1 cellular context compared by ENCODE assay signal in genomic region chr20:63574829-63575720, GRCh38.
TF ChIP-seq lines count a peak whose summit lies in the region.

No MANE protein-coding gene starts in this region.

TF ChIP-seq in SK-N-SH treated with all-trans-retinoic acid at 6 μM for 48 hours, 23 proteins besides CTCF, POLR2A, EP300 and RAD21 (continued from another document):
- TF ChIP-seq, protein P1, sequence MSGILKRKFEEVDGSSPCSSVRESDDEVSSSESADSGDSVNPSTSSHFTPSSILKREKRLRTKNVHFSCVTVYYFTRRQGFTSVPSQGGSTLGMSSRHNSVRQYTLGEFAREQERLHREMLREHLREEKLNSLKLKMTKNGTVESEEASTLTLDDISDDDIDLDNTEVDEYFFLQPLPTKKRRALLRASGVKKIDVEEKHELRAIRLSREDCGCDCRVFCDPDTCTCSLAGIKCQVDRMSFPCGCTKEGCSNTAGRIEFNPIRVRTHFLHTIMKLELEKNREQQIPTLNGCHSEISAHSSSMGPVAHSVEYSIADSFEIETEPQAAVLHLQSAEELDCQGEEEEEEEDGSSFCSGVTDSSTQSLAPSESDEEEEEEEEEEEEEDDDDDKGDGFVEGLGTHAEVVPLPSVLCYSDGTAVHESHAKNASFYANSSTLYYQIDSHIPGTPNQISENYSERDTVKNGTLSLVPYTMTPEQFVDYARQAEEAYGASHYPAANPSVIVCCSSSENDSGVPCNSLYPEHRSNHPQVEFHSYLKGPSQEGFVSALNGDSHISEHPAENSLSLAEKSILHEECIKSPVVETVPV (CRISPR knock-in tag; IDR thresholded peaks at IDR 0.05), result no peak
- TF ChIP-seq TCF4 (CRISPR knock-in tag; IDR thresholded peaks at IDR 0.05; ENCODE audit: borderline replicate concordance) (no peak), POU6F1 (CRISPR knock-in tag; IDR thresholded peaks at IDR 0.05; ENCODE audit: borderline replicate concordance, low read depth) (no peak), OSR1 (CRISPR knock-in tag; IDR thresholded peaks at IDR 0.05) (no peak), GLIS3 (CRISPR knock-in tag; IDR thresholded peaks at IDR 0.05) (no peak), ZFP30 (CRISPR knock-in tag; IDR thresholded peaks at IDR 0.05) (no peak), ZFP3 (CRISPR knock-in tag; IDR thresholded peaks at IDR 0.05) (no peak)
TF ChIP-seq in SK-N-SH treated with all-trans-retinoic acid at 6 μM for 48 hours: peak in this region for 0.
